1 cellular context compared by ENCODE assay signal in the genomic region with DNA sequence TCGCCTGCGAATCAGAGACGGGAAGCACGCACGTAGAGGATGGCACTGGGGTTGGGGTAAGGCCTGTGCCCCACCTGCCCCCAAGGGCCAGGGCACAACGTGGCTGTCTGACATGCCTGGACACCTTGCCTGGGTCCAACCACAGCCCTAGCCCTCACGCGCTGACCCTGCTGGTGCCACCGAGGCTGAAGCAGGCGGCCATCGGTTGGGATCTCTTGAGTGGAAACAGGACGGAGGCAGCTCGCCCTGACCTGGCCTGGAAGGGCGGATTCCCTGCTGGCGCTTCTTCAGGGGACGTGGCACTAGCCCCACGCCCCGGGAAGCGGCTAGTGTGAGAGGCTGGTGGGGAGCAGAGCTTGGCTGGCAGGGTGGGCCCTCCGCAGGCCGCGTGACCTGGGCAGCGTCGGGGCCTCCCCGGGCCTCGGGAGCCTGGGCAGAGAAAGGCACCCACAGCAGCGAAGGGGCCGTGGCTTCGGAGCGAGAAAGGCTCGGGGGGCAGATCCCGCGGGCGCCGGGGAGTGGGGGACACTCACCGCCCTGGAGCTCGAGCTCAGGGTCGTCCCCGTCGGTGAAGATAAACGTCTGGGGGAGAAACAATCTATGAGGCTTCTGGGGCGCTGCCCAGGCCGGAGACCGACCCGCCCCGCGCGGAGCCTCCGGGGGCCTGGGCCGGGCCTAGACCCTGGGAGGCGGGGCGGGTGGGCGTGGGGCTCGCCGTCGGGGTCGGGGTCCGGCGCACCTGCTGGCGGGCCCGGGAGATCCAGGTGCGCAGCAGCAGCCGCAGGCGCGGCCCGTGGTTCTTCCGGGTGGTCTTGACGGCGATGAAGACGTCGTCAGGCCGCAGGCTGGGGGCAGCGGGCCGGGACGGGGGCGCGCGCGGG.
TF ChIP-seq lines count a peak whose summit lies in the region.

No MANE protein-coding gene starts in this region.

TF ChIP-seq in HepG2, 621 proteins besides CTCF, POLR2A, EP300 and RAD21 (continued from another document):
- TF ChIP-seq IRF9 (CRISPR knock-in tag; IDR thresholded peaks at IDR 0.05; ENCODE audit: borderline replicate concordance) (peak; percentile 68; the same call in 1 of the 2 replicates), GZF1 (CRISPR knock-in tag; IDR thresholded peaks at IDR 0.05) (peak; percentile 16; the same call in 1 of the 2 replicates), TAF1 (CRISPR knock-in tag; IDR thresholded peaks at IDR 0.05) (0 out of 2 replicates have a peak, but pooled peaks have one; percentile 7), TP53 (CRISPR knock-in tag; conservative IDR thresholded peaks at IDR 0.05) (0 out of 2 replicates have a peak, but pooled peaks have one; percentile 38), SSRP1 (CRISPR knock-in tag; IDR thresholded peaks at IDR 0.05) (no peak), FOSL1 (CRISPR knock-in tag; IDR thresholded peaks at IDR 0.05; ENCODE audit: borderline replicate concordance) (no peak), ZNF350 (CRISPR knock-in tag; IDR thresholded peaks at IDR 0.05; ENCODE audit: borderline replicate concordance, low read depth) (peak; percentile 72), ZNF333 (CRISPR knock-in tag; IDR thresholded peaks at IDR 0.05; ENCODE audit: borderline replicate concordance) (0 out of 2 replicates have a peak, but pooled peaks have one; percentile 52), ZNF17 (CRISPR knock-in tag; IDR thresholded peaks at IDR 0.05) (no peak), KLF13 (CRISPR knock-in tag; IDR thresholded peaks at IDR 0.05) (no peak), ZNF256 (CRISPR knock-in tag; conservative IDR thresholded peaks at IDR 0.05) (no peak), RFX5 (IDR thresholded peaks at IDR 0.05; ENCODE audit: low read depth, low read length) (no peak), ZNF230 (CRISPR knock-in tag; IDR thresholded peaks at IDR 0.05) (0 out of 2 replicates have a peak, but pooled peaks have one; percentile 32), ZKSCAN1 (IDR thresholded peaks at IDR 0.05; ENCODE audit: low read length) (no peak), ZNF513 (CRISPR knock-in tag; conservative IDR thresholded peaks at IDR 0.05) (no peak), HOXA7 (CRISPR knock-in tag; IDR thresholded peaks at IDR 0.05) (no peak), ZNF746 (CRISPR knock-in tag; IDR thresholded peaks at IDR 0.05) (no peak), ZBTB1 (CRISPR knock-in tag; IDR thresholded peaks at IDR 0.05; ENCODE audit: borderline replicate concordance) (no peak), ZFYVE20 (CRISPR knock-in tag; IDR thresholded peaks at IDR 0.05; ENCODE audit: borderline replicate concordance, low read depth) (no peak), NR2C2 (CRISPR knock-in tag; IDR thresholded peaks at IDR 0.05; ENCODE audit: borderline replicate concordance) (no peak), MAFG (CRISPR knock-in tag; IDR thresholded peaks at IDR 0.05) (no peak), JARID2 (CRISPR knock-in tag; IDR thresholded peaks at IDR 0.05; ENCODE audit: insufficient replicate concordance) (no peak), MED13 (CRISPR knock-in tag; IDR thresholded peaks at IDR 0.05) (no peak), FOXO4 (CRISPR knock-in tag; conservative IDR thresholded peaks at IDR 0.05) (no peak)
- TF ChIP-seq, protein P1, sequence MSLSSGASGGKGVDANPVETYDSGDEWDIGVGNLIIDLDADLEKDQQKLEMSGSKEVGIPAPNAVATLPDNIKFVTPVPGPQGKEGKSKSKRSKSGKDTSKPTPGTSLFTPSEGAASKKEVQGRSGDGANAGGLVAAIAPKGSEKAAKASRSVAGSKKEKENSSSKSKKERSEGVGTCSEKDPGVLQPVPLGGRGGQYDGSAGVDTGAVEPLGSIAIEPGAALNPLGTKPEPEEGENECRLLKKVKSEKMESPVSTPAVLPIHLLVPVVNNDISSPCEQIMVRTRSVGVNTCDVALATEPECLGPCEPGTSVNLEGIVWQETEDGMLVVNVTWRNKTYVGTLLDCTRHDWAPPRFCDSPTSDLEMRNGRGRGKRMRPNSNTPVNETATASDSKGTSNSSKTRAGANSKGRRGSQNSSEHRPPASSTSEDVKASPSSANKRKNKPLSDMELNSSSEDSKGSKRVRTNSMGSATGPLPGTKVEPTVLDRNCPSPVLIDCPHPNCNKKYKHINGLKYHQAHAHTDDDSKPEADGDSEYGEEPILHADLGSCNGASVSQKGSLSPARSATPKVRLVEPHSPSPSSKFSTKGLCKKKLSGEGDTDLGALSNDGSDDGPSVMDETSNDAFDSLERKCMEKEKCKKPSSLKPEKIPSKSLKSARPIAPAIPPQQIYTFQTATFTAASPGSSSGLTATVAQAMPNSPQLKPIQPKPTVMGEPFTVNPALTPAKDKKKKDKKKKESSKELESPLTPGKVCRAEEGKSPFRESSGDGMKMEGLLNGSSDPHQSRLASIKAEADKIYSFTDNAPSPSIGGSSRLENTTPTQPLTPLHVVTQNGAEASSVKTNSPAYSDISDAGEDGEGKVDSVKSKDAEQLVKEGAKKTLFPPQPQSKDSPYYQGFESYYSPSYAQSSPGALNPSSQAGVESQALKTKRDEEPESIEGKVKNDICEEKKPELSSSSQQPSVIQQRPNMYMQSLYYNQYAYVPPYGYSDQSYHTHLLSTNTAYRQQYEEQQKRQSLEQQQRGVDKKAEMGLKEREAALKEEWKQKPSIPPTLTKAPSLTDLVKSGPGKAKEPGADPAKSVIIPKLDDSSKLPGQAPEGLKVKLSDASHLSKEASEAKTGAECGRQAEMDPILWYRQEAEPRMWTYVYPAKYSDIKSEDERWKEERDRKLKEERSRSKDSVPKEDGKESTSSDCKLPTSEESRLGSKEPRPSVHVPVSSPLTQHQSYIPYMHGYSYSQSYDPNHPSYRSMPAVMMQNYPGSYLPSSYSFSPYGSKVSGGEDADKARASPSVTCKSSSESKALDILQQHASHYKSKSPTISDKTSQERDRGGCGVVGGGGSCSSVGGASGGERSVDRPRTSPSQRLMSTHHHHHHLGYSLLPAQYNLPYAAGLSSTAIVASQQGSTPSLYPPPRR (CRISPR knock-in tag; IDR thresholded peaks at IDR 0.05; ENCODE audit: borderline replicate concordance): peak; percentile 35; the same call in 1 of the 2 replicates
TF ChIP-seq in HepG2: peak in this region for 113.
